In the genomic region with DNA sequence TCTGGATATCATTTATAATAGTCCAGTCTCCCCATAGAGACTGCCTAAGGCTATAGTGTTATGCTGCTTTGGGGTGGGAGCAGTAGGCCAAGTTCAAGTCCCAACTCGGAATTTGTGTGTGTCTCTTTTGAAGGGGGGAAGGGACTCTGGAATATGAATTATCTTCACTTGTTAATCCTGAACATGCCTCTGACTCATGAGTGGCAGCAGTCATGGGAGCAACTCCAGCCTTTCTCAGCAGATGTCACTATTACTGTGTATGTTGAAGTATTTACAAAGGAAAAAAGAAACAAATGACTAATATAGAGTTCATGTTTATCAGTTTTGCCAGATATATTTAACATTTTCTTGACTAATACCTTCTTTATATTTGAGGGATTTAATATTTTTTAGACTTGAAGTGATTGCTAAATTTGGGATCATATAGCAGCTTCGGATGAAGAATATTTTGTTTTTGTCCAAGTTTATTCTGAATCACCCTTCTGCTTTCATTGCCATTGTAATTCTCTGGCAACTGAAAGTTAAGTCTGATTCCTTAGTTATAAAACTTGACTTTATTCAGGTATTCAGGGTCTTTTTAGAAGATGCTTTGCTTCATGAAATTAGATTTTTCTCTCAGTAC, we compare ENCODE assay signal across 9 cellular contexts. TPM values are rescaled to one million over a fixed set of nuclear protein-coding genes. Genes with fewer than 3 reads are reported as not detected.
DNase-seq lines count a peak whose midpoint lies in the region; ATAC-seq and TF ChIP-seq lines count a peak whose summit lies in the region.
"Had no signal": no experiment of that assay in that cellular context is flagged by ENCODE, and none has a peak within 500 bp of the region (broad histone marks: within the 10 kb centered on the region; RNA-seq: fewer than 3 reads in every experiment).

No MANE protein-coding gene starts in this region.

- H3K27me3 ChIP-seq in colonic mucosa, result no peaks in the 10 kb centered on the region
- H3K27me3 ChIP-seq: BLaER1 treated with 17β-estradiol and CSF1 and Interleukin-3, amounts not matched to agents 10 nM and 100 nM had no signal

- TF ChIP-seq CTCF in colonic mucosa (IDR thresholded peaks at IDR 0.05), result peak; percentile 37

- no peak overlapping the region for H3K27ac ChIP-seq in colonic mucosa
- H3K27ac ChIP-seq: BLaER1 treated with 17β-estradiol and CSF1 and Interleukin-3, amounts not matched to agents 10 nM and 100 nM had no signal

- H3K9me3 ChIP-seq in colonic mucosa, result no peaks in the 10 kb centered on the region
- H3K9me3 ChIP-seq: BLaER1 treated with 17β-estradiol and CSF1 and Interleukin-3, amounts not matched to agents 10 nM and 100 nM had no signal

- no peak overlapping the region for H3K4me3 Mint-ChIP-seq in activated T-cell treated with anti-CD3 and anti-CD28 coated beads, Interleukin-2, amount 50 U/mL, for 72 hours

- intact Hi-C loops in colonic mucosa (cut with DNase I), result loop anchor here (5.0 kb wide), 1 partner anchor 102 kb away; no protein-coding TSS in a partner anchor

- H3K27ac Mint-ChIP-seq in activated T-cell treated with anti-CD3 and anti-CD28 coated beads, Interleukin-2, amount 50 U/mL, for 72 hours, result no peak overlapping the region

- H3K36me3 Mint-ChIP-seq in activated T-cell treated with anti-CD3 and anti-CD28 coated beads, Interleukin-2, amount 50 U/mL, for 72 hours (ENCODE audit: insufficient read depth in 2 of 2), result peaks cover 7 to 35% of the 10 kb centered on the region in 2 donors

- H3K9ac ChIP-seq in colonic mucosa (ENCODE audit: low read depth in 2 of 2, low read length in 2 of 2), result no peak overlapping the region
- H3K9ac ChIP-seq: BLaER1 treated with 17β-estradiol and CSF1 and Interleukin-3, amounts not matched to agents 10 nM and 100 nM had no signal

- no peaks in the 10 kb centered on the region for H3K9me3 Mint-ChIP-seq in activated T-cell treated with anti-CD3 and anti-CD28 coated beads, Interleukin-2, amount 50 U/mL, for 72 hours

- H3K4me1 ChIP-seq in colonic mucosa, result no peaks in the 10 kb centered on the region

- peaks cover 10% of the 10 kb centered on the region for H3K36me3 ChIP-seq in colonic mucosa

- H3K27me3 Mint-ChIP-seq in activated T-cell treated with anti-CD3 and anti-CD28 coated beads, Interleukin-2, amount 50 U/mL, for 72 hours (ENCODE audit: low read depth), result no peaks in the 10 kb centered on the region

- H3K4me3 ChIP-seq in colonic mucosa, result no peak overlapping the region
- H3K4me3 ChIP-seq: BLaER1 treated with 17β-estradiol and CSF1 and Interleukin-3, amounts not matched to agents 10 nM and 100 nM had no signal

- ATAC-seq in activated T-cell treated with anti-CD3 and anti-CD28 coated beads, Interleukin-2, amount 50 U/mL, for 72 hours (replicated peaks in 1 of 2), result no peak
- ATAC-seq in GM18861 (IDR thresholded peaks at IDR 0.05; ENCODE audit: unreplicated experiment), result no peak

- peaks cover 42% of the 10 kb centered on the region for H3K4me1 Mint-ChIP-seq in activated T-cell treated with anti-CD3 and anti-CD28 coated beads, Interleukin-2, amount 50 U/mL, for 72 hours (ENCODE audit: low read depth)

- peak; percentile 15 for DNase-seq in NCI-H146 treated with DMSO at 0.1 percent for 48 hours (lab: John Stamatoyannopoulos, UW; ENCODE audit: unreplicated experiment)
- DNase-seq in NCI-H146 (lab: John Stamatoyannopoulos, UW), result no peak
- DNase-seq in NCI-H460 (ENCODE audit: extremely low read depth, low read depth), result peak; percentile 41
- no peak for DNase-seq in colonic mucosa
- DNase-seq in mucosa of gallbladder (ENCODE audit: low spot score), result peak; percentile 19
- no peak for DNase-seq in activated effector memory CD4-positive, alpha-beta T cell treated with Interleukin-2 at 50 U/mL for 16 hours
- DNase-seq in activated T-cell treated with anti-CD3 and anti-CD28 coated beads, Interleukin-2, amount 50 U/mL, for 72 hours, result no peak

RNA-seq across cellular contexts. Expression of a gene that starts 23.4 kb away (rescaled TPM):
- total RNA-seq in NCI-H460 (2014; rRNA removed; shearing (Covaris generic)), result not detected in 2 replicates
- not detected in 2 replicates for polyA plus RNA-seq in NCI-H460 (2014; cell fraction: nucleus; rRNA removed)
- total RNA-seq in colonic mucosa, result not detected
- 0.09 TPM for total RNA-seq in mucosa of gallbladder
- not detected for total RNA-seq in activated T-cell treated with anti-CD3 and anti-CD28 coated beads, Interleukin-2, amount 50 U/mL, for 72 hours

Comparison
In these comparisons a context has a peak if more than half of its experiments do, and no peak if none do; other contexts are left out.
1. DNase-seq: peak in NCI-H146 treated with DMSO at 0.1 percent for 48 hours (single experiment), NCI-H460 (single experiment) and mucosa of gallbladder (single experiment); none in NCI-H146 (single experiment), colonic mucosa (single experiment), activated effector memory CD4-positive, alpha-beta T cell treated with Interleukin-2 at 50 U/mL for 16 hours (single experiment) and activated T-cell treated with anti-CD3 and anti-CD28 coated beads, Interleukin-2, amount 50 U/mL, for 72 hours (0 of 2).